8 cellular contexts compared by ENCODE assay signal in genomic region chr16:72501739-72502653, GRCh38.
DNase-seq lines count a peak whose midpoint lies in the region; ATAC-seq and TF ChIP-seq lines count a peak whose summit lies in the region.

No MANE protein-coding gene starts in this region.

- no peak overlapping the region for H3K27ac Mint-ChIP-seq in activated T-cell treated with anti-CD3 and anti-CD28 coated beads, Interleukin-2, amount 50 U/mL, for 24 hours

- H3K4me3 ChIP-seq in parathyroid adenoma (ENCODE audit: low read depth, low read length), result no peak overlapping the region

- no peaks in the 10 kb centered on the region for H3K36me3 ChIP-seq in parathyroid adenoma (ENCODE audit: control insufficient read depth, insufficient read depth, low read length)

- ATAC-seq in GM18868 (IDR thresholded peaks at IDR 0.05; ENCODE audit: unreplicated experiment) (peak; percentile 70), HG03460 (IDR thresholded peaks at IDR 0.05; ENCODE audit: unreplicated experiment) (peak; percentile 82), GM19455 (IDR thresholded peaks at IDR 0.05; ENCODE audit: unreplicated experiment) (no peak)

- peak; percentile 93 for TF ChIP-seq CTCF in C4-2B (conservative IDR thresholded peaks at IDR 0.05)
- peak; percentile 63 for TF ChIP-seq CTCF in parathyroid adenoma (IDR thresholded peaks at IDR 0.05)

- no peaks in the 10 kb centered on the region for H3K36me3 Mint-ChIP-seq in activated T-cell treated with anti-CD3 and anti-CD28 coated beads, Interleukin-2, amount 50 U/mL, for 24 hours (ENCODE audit: low read depth)

- H3K27ac ChIP-seq in C4-2B, result no peak overlapping the region
- no peak overlapping the region for H3K27ac ChIP-seq in parathyroid adenoma

- H3K4me1 Mint-ChIP-seq in activated T-cell treated with anti-CD3 and anti-CD28 coated beads, Interleukin-2, amount 50 U/mL, for 24 hours (ENCODE audit: low read depth), result peaks cover 5% of the 10 kb centered on the region

- H3K4me2 ChIP-seq in parathyroid adenoma (ENCODE audit: low read length), result no peak overlapping the region

- no peaks in the 10 kb centered on the region for H3K9me3 Mint-ChIP-seq in activated T-cell treated with anti-CD3 and anti-CD28 coated beads, Interleukin-2, amount 50 U/mL, for 24 hours

- H2AFZ ChIP-seq in parathyroid adenoma, result no peak overlapping the region

- no peaks in the 10 kb centered on the region for H3K27me3 ChIP-seq in parathyroid adenoma (ENCODE audit: control insufficient read depth, insufficient read depth, low read length)

- no peak overlapping the region for H3K9ac ChIP-seq in parathyroid adenoma

- DNase-seq in NCI-H524 treated with DMSO at 0.1 percent for 48 hours (lab: John Stamatoyannopoulos, UW), result peak; percentile 30
- DNase-seq in activated T-cell treated with anti-CD3 and anti-CD28 coated beads, Interleukin-2, amount 50 U/mL, for 24 hours, result peak; percentile 50
- DNase-seq in germinal center (ENCODE audit: low spot score), result peak; percentile 42

- no peaks in the 10 kb centered on the region for H3K27me3 Mint-ChIP-seq in activated T-cell treated with anti-CD3 and anti-CD28 coated beads, Interleukin-2, amount 50 U/mL, for 24 hours

- H3K9me3 ChIP-seq in parathyroid adenoma (ENCODE audit: control insufficient read depth, low read length), result no peaks in the 10 kb centered on the region

- H3K4me1 ChIP-seq in parathyroid adenoma, result peaks cover 2% of the 10 kb centered on the region

- H3K79me2 ChIP-seq in parathyroid adenoma, result no peaks in the 10 kb centered on the region

- no peak overlapping the region for H3K4me3 Mint-ChIP-seq in activated T-cell treated with anti-CD3 and anti-CD28 coated beads, Interleukin-2, amount 50 U/mL, for 24 hours
